Comparison of ENCODE assay signal across 8 cellular contexts in the genomic region with DNA sequence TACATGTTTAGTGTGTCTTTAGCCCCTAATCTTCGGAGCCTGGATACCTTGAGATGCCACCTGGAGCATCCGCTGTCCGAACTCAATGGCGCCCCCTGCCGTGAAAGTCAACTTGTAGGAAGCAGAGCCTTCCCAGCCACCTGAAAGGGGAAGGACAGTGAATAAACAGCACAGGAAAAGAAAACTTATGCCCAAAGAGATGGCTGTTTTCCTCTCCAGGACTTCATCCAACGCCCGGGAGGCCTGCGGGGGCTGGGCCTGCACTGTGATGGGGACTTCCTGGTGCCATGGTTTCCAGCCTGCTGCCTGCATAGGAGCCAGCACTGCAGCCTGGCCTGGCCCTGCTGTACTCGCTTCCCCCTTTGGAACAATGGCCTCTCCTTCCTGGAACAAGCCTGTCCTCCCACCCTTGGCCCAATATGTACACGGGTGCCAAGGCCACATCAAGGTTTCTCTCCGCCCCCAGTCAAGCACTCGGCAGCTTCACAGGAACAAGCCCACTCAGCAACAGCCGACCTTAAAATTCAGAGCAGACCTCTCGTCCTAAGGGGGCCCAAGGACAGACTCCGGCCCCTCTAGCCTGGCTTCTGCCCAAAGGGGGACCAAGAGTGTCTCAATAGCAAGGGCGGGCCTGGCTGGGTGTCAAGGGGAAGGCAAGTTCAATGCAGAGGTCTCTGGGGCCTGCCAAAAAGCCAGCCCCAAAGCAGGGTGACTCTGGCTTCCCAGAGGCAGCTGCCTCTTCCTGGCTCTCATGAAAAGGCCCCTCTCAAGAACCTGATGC. TPM values are rescaled to one million over a fixed set of nuclear protein-coding genes. Genes with fewer than 3 reads are reported as not detected.
DNase-seq lines count a peak whose midpoint lies in the region; ATAC-seq, FAIRE-seq and TF ChIP-seq lines count a peak whose summit lies in the region.

No MANE protein-coding gene starts in this region.

- no peak overlapping the region for H3K4me3 ChIP-seq in CD4-positive, CD25-positive, alpha-beta regulatory T cell (ENCODE audit: low read depth, low read length)
- H3K4me3 ChIP-seq in SK-N-SH (ENCODE audit: low read depth in 2 of 2, low read length in 1 of 2) (no peak overlapping the region; a peak in 1 of 4 replicates), right cardiac atrium (ENCODE audit: low read length) (no peak overlapping the region), spleen (peak overlapping the region in 4 of 8 donors; percentile 34 to 80 (median 42))

- peaks cover 25% of the 10 kb centered on the region for H3K79me2 ChIP-seq in SK-N-SH (ENCODE audit: insufficient read depth)

- H3K27ac Mint-ChIP-seq in CD4-positive, CD25-positive, alpha-beta regulatory T cell = peak overlapping the region; percentile 32 to 70 (median 69)
- peak overlapping the region; percentile 40 to 96 (median 86) for H3K27ac Mint-ChIP-seq in IgD-negative memory B cell

- H3K4me3 Mint-ChIP-seq in CD4-positive, CD25-positive, alpha-beta regulatory T cell = peak overlapping the region in 2 of 4 donors; percentile 68 to 97
- H3K4me3 Mint-ChIP-seq in IgD-negative memory B cell = peak overlapping the region in 2 of 4 donors; percentile 45 to 90

- no peaks in the 10 kb centered on the region; the same call in 1 of the 2 replicates for H4K20me1 ChIP-seq in SK-N-SH (ENCODE audit: insufficient read depth)

- ATAC-seq in CD4-positive, CD25-positive, alpha-beta regulatory T cell (ENCODE audit: low read depth in 2 of 2) = no peak
- ATAC-seq in right cardiac atrium = peak; percentile 71 to 77
- no peak for ATAC-seq in HG03095 (IDR thresholded peaks at IDR 0.05; ENCODE audit: unreplicated experiment)

- H3K9me3 Mint-ChIP-seq in CD4-positive, CD25-positive, alpha-beta regulatory T cell = no peaks in the 10 kb centered on the region
- no peaks in the 10 kb centered on the region for H3K9me3 Mint-ChIP-seq in IgD-negative memory B cell

- peaks cover 4 to 45% (median 18%) of the 10 kb centered on the region in 4 donors for H3K4me1 Mint-ChIP-seq in CD4-positive, CD25-positive, alpha-beta regulatory T cell
- peaks cover 12 to 21% (median 15%) of the 10 kb centered on the region in 3 donors for H3K4me1 Mint-ChIP-seq in IgD-negative memory B cell

- no peak overlapping the region for H3K27ac ChIP-seq in CD4-positive, CD25-positive, alpha-beta regulatory T cell (ENCODE audit: insufficient read depth, low read length, poor library complexity, severe bottlenecking)
- H3K27ac ChIP-seq in SK-N-SH (ENCODE audit: low read depth in 2 of 2, low read length in 1 of 2) (no peak overlapping the region; a peak in 1 of 4 replicates), right cardiac atrium (ENCODE audit: low read length) (peak overlapping the region; percentile 71), spleen (peak overlapping the region; percentile 57 to 98 (median 96))

- intact Hi-C loops in right cardiac atrium (cut with DNase I) (no loop called here), spleen (cut with DNase I; ENCODE audit: low total_unique reads) (loop anchor here (5.0 kb wide), 1 partner anchor 71 kb away; a partner anchor contains a TSS)

- H3K4me2 ChIP-seq in SK-N-SH = no peak overlapping the region

- CTCF ChIA-PET in SK-N-SH (lab: Yijun Ruan, JAX) = interaction anchor here (0.6 to 16.1 kb wide), 29 partner anchors 7 to 483 kb away, joined by 3 to 326 read pairs (median 4); a partner anchor contains a TSS

- peak; percentile 49 for TF ChIP-seq RAD21 in SK-N-SH (IDR thresholded peaks at IDR 0.05; ENCODE audit: low read length)

- H3F3A ChIP-seq in SK-N-SH (replicated peaks; ENCODE audit: insufficient read depth) = peaks cover 5% of the 10 kb centered on the region

- peaks cover 31% of the 10 kb centered on the region for H3K4me1 ChIP-seq in CD4-positive, CD25-positive, alpha-beta regulatory T cell (ENCODE audit: control insufficient read depth, insufficient read depth, low read length, poor library complexity, severe bottlenecking)
- H3K4me1 ChIP-seq in SK-N-SH (ENCODE audit: control insufficient read depth in 1 of 2, insufficient read depth in 2 of 2, low read depth in 1 of 2, low read length in 1 of 2) (peaks cover 13 to 26% of the 10 kb centered on the region in 2 experiments; a peak in 3 of 4 replicates), right cardiac atrium (ENCODE audit: control insufficient read depth, insufficient read depth, low read length) (peaks cover 19% of the 10 kb centered on the region), spleen (peaks cover 64 to 100% (median 96%) of the 10 kb centered on the region in 6 donors)

- peak; percentile 67 to 77 (median 70) for DNase-seq in CD4-positive, CD25-positive, alpha-beta regulatory T cell
- DNase-seq in SK-N-SH (peak; percentile 73), right cardiac atrium (peak; percentile 84 to 91 (median 86)), spleen (peak; percentile 94), HTR-8/SVneo (ENCODE audit: insufficient read length, low spot score) (no peak)
- peak; percentile 71 for DNase-seq in activated naive CD8-positive, alpha-beta T cell treated with anti-CD3 and anti-CD28 coated beads, Interleukin-2, amount 50 U/mL, for 16 hours (ENCODE audit: low read depth, low spot score)

- peaks cover 16% of the 10 kb centered on the region for H3K36me3 Mint-ChIP-seq in CD4-positive, CD25-positive, alpha-beta regulatory T cell
- peaks cover 1% of the 10 kb centered on the region for H3K36me3 Mint-ChIP-seq in IgD-negative memory B cell

- POLR2A ChIA-PET in SK-N-SH (lab: Yijun Ruan, JAX) = no interaction called here

- no peak overlapping the region for H3K9ac ChIP-seq in SK-N-SH

- peak; percentile 95 for TF ChIP-seq CTCF in SK-N-SH (IDR thresholded peaks at IDR 0.05)
- peak; percentile 11 to 88 (median 77) for TF ChIP-seq CTCF in spleen (IDR thresholded peaks at IDR 0.05 in 8 of 11, conservative IDR thresholded peaks at IDR 0.05 in 3 of 11)

- no peak for TF ChIP-seq EP300 in SK-N-SH (IDR thresholded peaks at IDR 0.05; ENCODE audit: borderline replicate concordance in 1 of 2, low read depth in 1 of 2, low read length in 1 of 2)

- H3K27me3 ChIP-seq in CD4-positive, CD25-positive, alpha-beta regulatory T cell (ENCODE audit: control insufficient read depth, insufficient read depth, low read length) = no peaks in the 10 kb centered on the region
- H3K27me3 ChIP-seq in SK-N-SH (ENCODE audit: insufficient read depth) (no peaks in the 10 kb centered on the region), right cardiac atrium (ENCODE audit: control insufficient read depth, insufficient read depth) (no peaks in the 10 kb centered on the region), spleen (replicated peaks in 1 of 7) (no peaks in the 10 kb centered on the region)

- 57% methylated on average over 16 of the region's 16 CpGs for WGBS in SK-N-SH (ENCODE audit: low lambda C conversion rate)
- WGBS in right cardiac atrium = 37% methylated on average over 16 of the region's 16 CpGs
- WGBS in spleen, 5 donors = 32 to 44% (median 39%) methylated on average over 15 to 16 of the region's 16 CpGs

- H3K36me3 ChIP-seq in CD4-positive, CD25-positive, alpha-beta regulatory T cell (ENCODE audit: control insufficient read depth, insufficient read depth, low read length) = peaks cover 56% of the 10 kb centered on the region
- H3K36me3 ChIP-seq in SK-N-SH (replicated peaks in 1 of 2; ENCODE audit: control insufficient read depth in 1 of 2, insufficient read depth in 2 of 2, low read length in 1 of 2) (peaks cover 28 to 51% of the 10 kb centered on the region in 2 experiments), spleen (peaks cover 2 to 81% (median 67%) of the 10 kb centered on the region in 6 donors)

- FAIRE-seq in HTR-8/SVneo (lab: Jason Lieb, UNC) = no peak

- no peak overlapping the region for H2AFZ ChIP-seq in SK-N-SH (ENCODE audit: low read depth)

- TF ChIP-seq POLR2A in spleen (IDR thresholded peaks at IDR 0.05) = no peak

- H3K9me3 ChIP-seq in CD4-positive, CD25-positive, alpha-beta regulatory T cell (ENCODE audit: control insufficient read depth in 2 of 2, low read length in 2 of 2) = no peaks in the 10 kb centered on the region
- no peaks in the 10 kb centered on the region for H3K9me3 ChIP-seq in SK-N-SH
- H3K9me3 ChIP-seq in right cardiac atrium (ENCODE audit: control insufficient read depth, low read length) = no peaks in the 10 kb centered on the region
- no peaks in the 10 kb centered on the region for H3K9me3 ChIP-seq in spleen

- H3K27me3 Mint-ChIP-seq in CD4-positive, CD25-positive, alpha-beta regulatory T cell = no peaks in the 10 kb centered on the region
- no peaks in the 10 kb centered on the region for H3K27me3 Mint-ChIP-seq in IgD-negative memory B cell

- H3K9me2 ChIP-seq in SK-N-SH = no peaks in the 10 kb centered on the region

RNA-seq across cellular contexts. Expression of a gene that starts 4.5 kb away (rescaled TPM):
- total RNA-seq in CD4-positive, CD25-positive, alpha-beta regulatory T cell = 149 TPM
- 10 to 100 TPM; 41.6 to 51.7 (median 45.0) TPM for polyA plus RNA-seq in CD4-positive, CD25-positive, alpha-beta regulatory T cell
- polyA plus RNA-seq in IgD-negative memory B cell (42.0 TPM), SK-N-SH (2012; rRNA removed) (0.99 and 1.3 TPM in 2 replicates), right cardiac atrium (18.8 TPM), spleen (10 to 100 TPM; 36.4 to 86.1 (median 53.0) TPM)
- 0.41 and 1.2 TPM in 2 replicates for polyA plus RNA-seq in SK-N-SH (2012; cell fraction: cytosol; rRNA removed)
- polyA plus RNA-seq in SK-N-SH (2012; cell fraction: nucleus; rRNA removed) = 6.5 and 8.9 TPM in 2 replicates
- total RNA-seq in right cardiac atrium (10 to 100 TPM; 12.6 to 30.4 (median 27.4) TPM), spleen (100 to 1,000 TPM in 6 of 7 donors, 10 to 100 TPM in 1; 87.1 to 187 (median 129) TPM)

RNA-seq across cellular contexts. Expression of a gene that starts 6.4 kb away (rescaled TPM):
- 118 TPM for total RNA-seq in CD4-positive, CD25-positive, alpha-beta regulatory T cell
- 100 to 1,000 TPM in 1 of 4 donors, 10 to 100 TPM in 3; 77.7 to 112 (median 91.2) TPM for polyA plus RNA-seq in CD4-positive, CD25-positive, alpha-beta regulatory T cell
- polyA plus RNA-seq in IgD-negative memory B cell = 131 TPM
- 49.7 and 55.8 TPM in 2 replicates for polyA plus RNA-seq in SK-N-SH (2012; rRNA removed)
- polyA plus RNA-seq in SK-N-SH (2012; cell fraction: cytosol; rRNA removed) = 31.9 and 42.5 TPM in 2 replicates
- 63.2 and 67.1 TPM in 2 replicates for polyA plus RNA-seq in SK-N-SH (2012; cell fraction: nucleus; rRNA removed)
- 100 to 1,000 TPM; 112 to 128 (median 118) TPM for total RNA-seq in right cardiac atrium
- 109 TPM for polyA plus RNA-seq in right cardiac atrium
- 100 to 1,000 TPM in 4 of 7 donors, 10 to 100 TPM in 3; 46.7 to 144 (median 125) TPM for total RNA-seq in spleen
- polyA plus RNA-seq in spleen = 100 to 1,000 TPM in 1 of 3 donors, 10 to 100 TPM in 2; 70.2 to 104 (median 74.1) TPM

RNA-seq across cellular contexts. Expression of a gene that starts 29.7 kb away (rescaled TPM):
- 3.6 TPM for total RNA-seq in CD4-positive, CD25-positive, alpha-beta regulatory T cell
- polyA plus RNA-seq in CD4-positive, CD25-positive, alpha-beta regulatory T cell = 10 to 100 TPM in 3 of 4 donors, 1 to 10 TPM in 1; 8.7 to 16.6 (median 15.8) TPM
- polyA plus RNA-seq in IgD-negative memory B cell (12.4 TPM), SK-N-SH (2012; rRNA removed) (3.1 and 5.1 TPM in 2 replicates), right cardiac atrium (19.2 TPM), spleen (10 to 100 TPM; 28.1 to 42.0 (median 28.4) TPM)
- 1.9 and 2.7 TPM in 2 replicates for polyA plus RNA-seq in SK-N-SH (2012; cell fraction: cytosol; rRNA removed)
- 6.9 and 7.6 TPM in 2 replicates for polyA plus RNA-seq in SK-N-SH (2012; cell fraction: nucleus; rRNA removed)
- total RNA-seq in right cardiac atrium (10 to 100 TPM; 24.1 to 25.9 (median 25.3) TPM), spleen (10 to 100 TPM; 30.8 to 73.8 (median 38.5) TPM)

RNA-seq across cellular contexts. Expression of a gene that starts 48.0 kb away (rescaled TPM):
- total RNA-seq in CD4-positive, CD25-positive, alpha-beta regulatory T cell = 18.7 TPM
- polyA plus RNA-seq in CD4-positive, CD25-positive, alpha-beta regulatory T cell = 10 to 100 TPM; 16.9 to 24.3 (median 20.1) TPM
- polyA plus RNA-seq in IgD-negative memory B cell (25.0 TPM), SK-N-SH (2012; rRNA removed) (13.1 and 18.1 TPM in 2 replicates), right cardiac atrium (7.9 TPM), spleen (10 to 100 TPM in 2 of 3 donors, 1 to 10 TPM in 1; 9.0 to 28.2 (median 11.6) TPM)
- polyA plus RNA-seq in SK-N-SH (2012; cell fraction: cytosol; rRNA removed) = 7.7 and 11.7 TPM in 2 replicates
- polyA plus RNA-seq in SK-N-SH (2012; cell fraction: nucleus; rRNA removed) = 21.5 and 24.6 TPM in 2 replicates
- total RNA-seq in right cardiac atrium (10 to 100 TPM in 1 of 4 donors, 1 to 10 TPM in 3; 5.7 to 10.7 (median 7.7) TPM), spleen (10 to 100 TPM; 20.0 to 26.5 (median 23.5) TPM)

RNA-seq across cellular contexts. Expression of a gene that starts 56.0 kb away (rescaled TPM):
- total RNA-seq in CD4-positive, CD25-positive, alpha-beta regulatory T cell = 118 TPM
- 10 to 100 TPM; 58.0 to 68.8 (median 64.8) TPM for polyA plus RNA-seq in CD4-positive, CD25-positive, alpha-beta regulatory T cell
- 77.5 TPM for polyA plus RNA-seq in IgD-negative memory B cell
- 62.5 and 93.9 TPM in 2 replicates for polyA plus RNA-seq in SK-N-SH (2012; rRNA removed)
- polyA plus RNA-seq in SK-N-SH (2012; cell fraction: cytosol; rRNA removed) = 28.7 and 43.8 TPM in 2 replicates
- 321 and 427 TPM in 2 replicates for polyA plus RNA-seq in SK-N-SH (2012; cell fraction: nucleus; rRNA removed)
- total RNA-seq in right cardiac atrium = 10 to 100 TPM; 64.1 to 94.2 (median 83.8) TPM
- 57.9 TPM for polyA plus RNA-seq in right cardiac atrium
- total RNA-seq in spleen = 10 to 100 TPM; 40.1 to 90.6 (median 74.7) TPM
- 10 to 100 TPM; 59.3 to 90.3 (median 80.8) TPM for polyA plus RNA-seq in spleen

Comparison
In these comparisons a context has a peak if more than half of its experiments do, and no peak if none do; other contexts are left out.
1. ATAC-seq: peak in right cardiac atrium (2 of 2); none in CD4-positive, CD25-positive, alpha-beta regulatory T cell (0 of 2) and HG03095 (single experiment).
2. H3K27ac ChIP-seq: peak in right cardiac atrium (single experiment) and spleen (8 of 8); none in CD4-positive, CD25-positive, alpha-beta regulatory T cell (single experiment) and SK-N-SH (0 of 2).